ENCODE assay signal across 1 cellular context in genomic region chr20:34475979-34476736, GRCh38.
TF ChIP-seq lines count a peak whose summit lies in the region.

No MANE protein-coding gene starts in this region.

TF ChIP-seq in HepG2, 621 proteins besides CTCF, POLR2A, EP300 and RAD21 (continued from another document):
- 0 out of 2 replicates have a peak, but pooled peaks have one; percentile 54 for TF ChIP-seq FOXO4 (CRISPR knock-in tag; conservative IDR thresholded peaks at IDR 0.05)
- no peak for TF ChIP-seq ZBTB3 (CRISPR knock-in tag; IDR thresholded peaks at IDR 0.05; ENCODE audit: borderline replicate concordance, low read depth)
- TF ChIP-seq ZNF234 (CRISPR knock-in tag; conservative IDR thresholded peaks at IDR 0.05) = no peak
- TF ChIP-seq CBFB (CRISPR knock-in tag; IDR thresholded peaks at IDR 0.05) = no peak
- no peak for TF ChIP-seq RELA (CRISPR knock-in tag; IDR thresholded peaks at IDR 0.05)
- TF ChIP-seq KDM1A (CRISPR knock-in tag; IDR thresholded peaks at IDR 0.05) = no peak
- TF ChIP-seq SPEN (CRISPR knock-in tag; IDR thresholded peaks at IDR 0.05; ENCODE audit: low read depth) = 0 out of 2 replicates have a peak, but pooled peaks have one; percentile 29
- TF ChIP-seq ZFY (CRISPR knock-in tag; IDR thresholded peaks at IDR 0.05) = peak; percentile 89
- no peak for TF ChIP-seq ZNF644 (CRISPR knock-in tag; IDR thresholded peaks at IDR 0.05; ENCODE audit: low read depth)
- TF ChIP-seq ZBTB4 (CRISPR knock-in tag; IDR thresholded peaks at IDR 0.05; ENCODE audit: borderline replicate concordance) = no peak
- TF ChIP-seq ETS1 (CRISPR knock-in tag; IDR thresholded peaks at IDR 0.05) = no peak
- TF ChIP-seq ZNF451 (CRISPR knock-in tag; IDR thresholded peaks at IDR 0.05) = no peak
- TF ChIP-seq SOX6 (IDR thresholded peaks at IDR 0.05) = no peak
- peak; percentile 35; the same call in 1 of the 2 replicates for TF ChIP-seq SOX6 (CRISPR knock-in tag; IDR thresholded peaks at IDR 0.05)
- TF ChIP-seq DMAP1 (CRISPR knock-in tag; IDR thresholded peaks at IDR 0.05) = no peak
- TF ChIP-seq HMGXB3 (CRISPR knock-in tag; IDR thresholded peaks at IDR 0.05; ENCODE audit: borderline replicate concordance) = no peak
- TF ChIP-seq ATF1 (CRISPR knock-in tag; IDR thresholded peaks at IDR 0.05) = no peak
- TF ChIP-seq ZNF143 (CRISPR knock-in tag; IDR thresholded peaks at IDR 0.05) = no peak
- TF ChIP-seq ZNF276 (CRISPR knock-in tag; IDR thresholded peaks at IDR 0.05; ENCODE audit: low read depth) = peak; percentile 67; the same call in 1 of the 2 replicates
- no peak for TF ChIP-seq PCBP1 (IDR thresholded peaks at IDR 0.05; ENCODE audit: borderline replicate concordance, low read depth, low read length)
- TF ChIP-seq DNMT1 (CRISPR knock-in tag; IDR thresholded peaks at IDR 0.05) = 0 out of 2 replicates have a peak, but pooled peaks have one; percentile 78
- no peak; the same call in 1 of the 2 replicates for TF ChIP-seq ZGPAT (CRISPR knock-in tag; IDR thresholded peaks at IDR 0.05)
- peak; percentile 50; the same call in 1 of the 2 replicates for TF ChIP-seq MTA1 (CRISPR knock-in tag; IDR thresholded peaks at IDR 0.05; ENCODE audit: borderline replicate concordance)
- TF ChIP-seq SMARCE1 (IDR thresholded peaks at IDR 0.05; ENCODE audit: borderline replicate concordance) = no peak
- TF ChIP-seq ZNF839 (CRISPR knock-in tag; IDR thresholded peaks at IDR 0.05; ENCODE audit: borderline replicate concordance) = no peak
- TF ChIP-seq SMARCC2 (IDR thresholded peaks at IDR 0.05) = no peak
- TF ChIP-seq GFI1 (CRISPR knock-in tag; IDR thresholded peaks at IDR 0.05; ENCODE audit: borderline replicate concordance) = peak; percentile 47; the same call in 1 of the 2 replicates
- no peak for TF ChIP-seq PPARG (CRISPR knock-in tag; conservative IDR thresholded peaks at IDR 0.05)
- TF ChIP-seq MAFG (CRISPR knock-in tag; IDR thresholded peaks at IDR 0.05) = no peak
- no peak for TF ChIP-seq REL (CRISPR knock-in tag; conservative IDR thresholded peaks at IDR 0.05)
- TF ChIP-seq HIVEP1 (CRISPR knock-in tag; IDR thresholded peaks at IDR 0.05) = no peak
